Comparison of ENCODE assay signal across 10 cellular contexts in the genomic region with DNA sequence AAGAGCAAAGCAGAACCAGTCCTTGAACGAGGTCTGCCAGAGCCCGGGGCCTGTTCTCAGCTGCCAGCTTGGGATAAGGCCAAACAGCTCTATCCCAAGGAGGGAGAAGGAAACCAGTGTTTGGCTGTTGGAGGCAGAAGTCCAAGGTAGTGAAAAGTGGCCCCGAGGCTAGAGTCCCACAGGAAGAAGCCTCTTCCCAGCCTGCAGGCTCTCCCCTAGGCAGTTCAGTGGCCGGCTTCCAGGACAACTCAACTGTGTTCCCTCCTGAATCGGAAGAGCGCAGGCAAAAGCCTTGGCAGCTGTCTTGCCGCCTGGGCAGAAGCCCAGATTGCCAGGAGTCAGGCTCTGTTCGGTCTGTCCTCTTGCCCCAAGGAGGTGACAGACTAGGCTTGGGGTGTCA. TPM values are rescaled to one million over a fixed set of nuclear protein-coding genes. Genes with fewer than 3 reads are reported as not detected.
DNase-seq lines count a peak whose midpoint lies in the region; ATAC-seq and TF ChIP-seq lines count a peak whose summit lies in the region.
"Had no signal": no experiment of that assay in that cellular context is flagged by ENCODE, and none has a peak within 500 bp of the region (broad histone marks: within the 10 kb centered on the region; RNA-seq: fewer than 3 reads in every experiment).

No MANE protein-coding gene starts in this region.

- peaks cover 6% of the 10 kb centered on the region for H3K36me3 Mint-ChIP-seq in endodermal cell (ENCODE audit: low read depth)

- no peak overlapping the region for H3K9ac ChIP-seq in endodermal cell (ENCODE audit: extremely low read depth, low read length, poor library complexity, severe bottlenecking)

- H3K27me3 ChIP-seq in breast epithelium (no peaks in the 10 kb centered on the region), endodermal cell (ENCODE audit: control insufficient read depth, insufficient read depth, low read length, poor library complexity, severe bottlenecking) (no peaks in the 10 kb centered on the region)

- no peaks in the 10 kb centered on the region for H3K36me3 ChIP-seq in breast epithelium
- no peaks in the 10 kb centered on the region for H3K36me3 ChIP-seq in endodermal cell (ENCODE audit: control insufficient read depth, insufficient read depth, low read length)

- no peak overlapping the region for H3K27ac Mint-ChIP-seq in endodermal cell

- DNase-seq in M059J (ENCODE audit: low read depth) (peak; percentile 73), breast epithelium (ENCODE audit: low spot score in 2 of 2) (peak; percentile 41 to 69), left colon (peak; percentile 52 to 77), superior temporal gyrus (ENCODE audit: extremely low spot score) (peak; percentile 60), endodermal cell (no peak)
- DNase-seq in stimulated activated CD4-positive, alpha-beta T cell treated with anti-CD3 and anti-CD28 coated beads, Interleukin-1b, Interleukin-23, amount 100 ng/mL, for 48 hours, result no peak
- DNase-seq: dermis blood vessel endothelial cell had no signal

- peaks cover 2% of the 10 kb centered on the region for H3K4me1 Mint-ChIP-seq in endodermal cell

- no peak overlapping the region for H3K4me3 Mint-ChIP-seq in endodermal cell

- H3K4me3 ChIP-seq in breast epithelium, result no peak overlapping the region
- H3K4me3 ChIP-seq in endodermal cell (ENCODE audit: low read length), result no peak overlapping the region
- H3K4me3 ChIP-seq: skin epidermis had no signal

- intact Hi-C loops in breast epithelium (cut with DNase I; ENCODE audit: low total_unique reads) (no loop called here), left colon (cut with DNase I, micrococcal nuclease) (no loop called here)

- H3K27me3 Mint-ChIP-seq in endodermal cell (ENCODE audit: insufficient read depth), result no peaks in the 10 kb centered on the region

- 94% methylated on average over 5 to 8 of the region's 8 CpGs for WGBS in endodermal cell (ENCODE audit: insufficient coverage in 1 of 2, insufficient read length in 1 of 2), 2 experiments

- no peak for TF ChIP-seq POLR2A in breast epithelium (IDR thresholded peaks at IDR 0.05)

- H3K4me1 ChIP-seq in breast epithelium, result no peaks in the 10 kb centered on the region
- H3K4me1 ChIP-seq in endodermal cell (ENCODE audit: control insufficient read depth, insufficient read depth, low read length), result no peaks in the 10 kb centered on the region

- TF ChIP-seq CTCF in breast epithelium (IDR thresholded peaks at IDR 0.05), result no peak
- TF ChIP-seq CTCF in endodermal cell (conservative IDR thresholded peaks at IDR 0.05), result no peak

- H3K9me3 ChIP-seq in breast epithelium, result no peaks in the 10 kb centered on the region
- no peaks in the 10 kb centered on the region for H3K9me3 ChIP-seq in endodermal cell (ENCODE audit: control insufficient read depth, low read length)

- H3K27ac ChIP-seq in breast epithelium, result peak overlapping the region; percentile 34 to 66
- no peak overlapping the region for H3K27ac ChIP-seq in endodermal cell (ENCODE audit: low read depth, low read length)

- no peak for ATAC-seq in left colon
- no peak for ATAC-seq in HG03439 (IDR thresholded peaks at IDR 0.05; ENCODE audit: unreplicated experiment)
- ATAC-seq in GM21367 (IDR thresholded peaks at IDR 0.05; ENCODE audit: unreplicated experiment), result no peak

- H3K9me3 Mint-ChIP-seq in endodermal cell, result no peaks in the 10 kb centered on the region

RNA-seq across cellular contexts. Expression of a gene that starts 19.3 kb away (rescaled TPM):
- 258 and 330 TPM in 2 replicates for total RNA-seq in M059J (2014; rRNA removed; shearing (Covaris generic))
- total RNA-seq in breast epithelium (10 to 100 TPM; 43.3 to 85.5 (median 67.5) TPM), left colon (100 to 1,000 TPM; 254 to 280 TPM), endodermal cell (100 to 1,000 TPM in 1 of 2 donors, 10 to 100 TPM in 1; 77.9 to 116 TPM)
- 41.5 TPM for polyA plus RNA-seq in endodermal cell (2013, experiment 1 of 2)
- 39.1 TPM for polyA plus RNA-seq in endodermal cell (2013, experiment 2 of 2)

RNA-seq across cellular contexts. Expression of a gene that starts 56.1 kb away (rescaled TPM):
- total RNA-seq in M059J (2014; rRNA removed; shearing (Covaris generic)), result 0.02 TPM in 1 of 2 replicates, not detected in the other
- total RNA-seq in breast epithelium (not detected), left colon (1 to 10 TPM in 1 of 2 donors, under 1 TPM in 1; 0.58 to 1.7 TPM), endodermal cell (not detected)
- polyA plus RNA-seq in endodermal cell (2013, experiment 1 of 2), result 0.43 TPM
- polyA plus RNA-seq in endodermal cell (2013, experiment 2 of 2), result 0.08 TPM
- total RNA-seq: dermis blood vessel endothelial cell had no signal

Comparison
In these comparisons a context has a peak if more than half of its experiments do, and no peak if none do; other contexts are left out.
1. DNase-seq: peak in M059J (single experiment), breast epithelium (2 of 2), left colon (2 of 2) and superior temporal gyrus (single experiment); none in stimulated activated CD4-positive, alpha-beta T cell treated with anti-CD3 and anti-CD28 coated beads, Interleukin-1b, Interleukin-23, amount 100 ng/mL, for 48 hours (single experiment) and endodermal cell (single experiment).